Comparison of ENCODE assay signal across 22 cellular contexts in the genomic region with DNA sequence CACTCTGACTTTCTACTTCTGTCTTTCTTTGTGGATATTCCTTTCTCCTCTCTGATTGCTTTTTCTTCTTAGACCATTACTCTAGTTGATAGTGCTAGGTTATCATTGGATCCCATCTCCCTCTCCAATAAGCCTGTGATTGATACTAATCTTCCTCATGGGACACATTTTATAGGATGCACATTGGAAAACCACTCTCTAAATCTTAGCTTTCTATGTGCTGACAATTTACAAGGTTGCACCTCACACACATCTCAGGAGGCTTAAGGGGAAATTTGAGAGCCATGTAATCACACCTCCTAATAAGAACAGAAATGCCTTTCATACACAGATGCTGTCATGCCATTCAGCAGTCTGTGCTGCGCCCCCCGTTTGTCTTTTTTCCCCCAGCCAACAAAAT.
A peak's percentile ranks its signal among the peaks of the same experiment; 100 is the strongest.
DNase-seq lines count a peak whose midpoint lies in the region; TF ChIP-seq lines count a peak whose summit lies in the region.
"Had no signal": no experiment of that assay in that cellular context is flagged by ENCODE, and none has a peak within 500 bp of the region (broad histone marks: within the 10 kb centered on the region; RNA-seq: fewer than 3 reads in every experiment).

No MANE protein-coding gene starts in this region.

- H4K20me1 ChIP-seq in neural cell (ENCODE audit: insufficient read depth): no peaks in the 10 kb centered on the region
- H4K20me1 ChIP-seq: BLaER1 treated with 17β-estradiol and CSF1 and Interleukin-3, amounts not matched to agents 10 nM and 100 nM had no signal

- no peaks in the 10 kb centered on the region for H3K4me1 Mint-ChIP-seq in CD8-positive, alpha-beta memory T cell
- H3K4me1 Mint-ChIP-seq: B cell had no signal

- H3K9me3 Mint-ChIP-seq in CD8-positive, alpha-beta memory T cell: no peaks in the 10 kb centered on the region
- H3K9me3 Mint-ChIP-seq: CD4-positive, alpha-beta T cell; CD8-positive, alpha-beta T cell had no signal

- CTCF ChIA-PET in CD8-positive, alpha-beta memory T cell (lab: Charles Lee): no interaction called here

- no peaks in the 10 kb centered on the region for H3K4me1 ChIP-seq in CD8-positive, alpha-beta memory T cell (ENCODE audit: insufficient read depth, low read length)
- H3K4me1 ChIP-seq: A549 had no signal

- no peaks in the 10 kb centered on the region for H3K36me3 Mint-ChIP-seq in CD8-positive, alpha-beta memory T cell
- H3K36me3 Mint-ChIP-seq: CD8-positive, alpha-beta T cell had no signal

- no peak for TF ChIP-seq CTCF in neural cell (IDR thresholded peaks at IDR 0.05; ENCODE audit: poor library complexity, severe bottlenecking)
- TF ChIP-seq CTCF in GM20000 (IDR thresholded peaks at IDR 0.05; ENCODE audit: extremely low read depth, missing control alignments): no peak

- peak overlapping the region; percentile 36 for H3K4me2 ChIP-seq in neural cell (ENCODE audit: low read length)
- H3K4me2 ChIP-seq: A549; BLaER1 treated with 17β-estradiol and CSF1 and Interleukin-3, amounts not matched to agents 10 nM and 100 nM had no signal

- DNase-seq in NCI-H69 (lab: John Stamatoyannopoulos, UW): peak; percentile 28
- DNase-seq in islet precursor cell: peak; percentile 29
- DNase-seq in CD8-positive, alpha-beta memory T cell: no peak
- DNase-seq in GM20000 (ENCODE audit: low spot score): no peak
- DNase-seq: AML-193; CD4-positive, alpha-beta T cell; CD8-positive, alpha-beta T cell; COR-L47; DMS 273 treated with DMSO at 0.1 percent for 48 hours; DMS153; DMS53; DMS79; DND-41; EL; GDM1 had no signal

- peak overlapping the region; percentile 22 for H3K9ac ChIP-seq in neural cell (ENCODE audit: low read length)
- H3K9ac ChIP-seq: BLaER1 treated with 17β-estradiol and CSF1 and Interleukin-3, amounts not matched to agents 10 nM and 100 nM had no signal

- no peaks in the 10 kb centered on the region for H3K36me3 ChIP-seq in neural cell (ENCODE audit: insufficient read depth, low read length)
- no peaks in the 10 kb centered on the region for H3K36me3 ChIP-seq in CD8-positive, alpha-beta memory T cell (ENCODE audit: insufficient read depth, low read length)
- H3K36me3 ChIP-seq: BLaER1 treated with 17β-estradiol and CSF1 and Interleukin-3, amounts not matched to agents 10 nM and 100 nM had no signal

- H3K9me2 ChIP-seq in neural cell (ENCODE audit: insufficient read depth, low read length): no peaks in the 10 kb centered on the region

- H3K4me3 Mint-ChIP-seq in CD8-positive, alpha-beta memory T cell: no peak overlapping the region
- H3K4me3 Mint-ChIP-seq: B cell; CD4-positive, alpha-beta T cell; CD8-positive, alpha-beta T cell had no signal

- no peaks in the 10 kb centered on the region for H3K9me3 ChIP-seq in neural cell (ENCODE audit: low read length)
- no peaks in the 10 kb centered on the region for H3K9me3 ChIP-seq in CD8-positive, alpha-beta memory T cell (ENCODE audit: low read length)
- H3K9me3 ChIP-seq: A549; BLaER1 treated with 17β-estradiol and CSF1 and Interleukin-3, amounts not matched to agents 10 nM and 100 nM had no signal

- no peaks in the 10 kb centered on the region for H3K79me2 ChIP-seq in neural cell (replicated peaks; ENCODE audit: insufficient read depth, low read length)

- peak overlapping the region; percentile 72 for H3K27ac ChIP-seq in neural cell (ENCODE audit: low read length)
- H3K27ac ChIP-seq in CD8-positive, alpha-beta memory T cell (ENCODE audit: low read depth, low read length): no peak overlapping the region
- H3K27ac ChIP-seq: 22Rv1; A549; BLaER1 treated with 17β-estradiol and CSF1 and Interleukin-3, amounts not matched to agents 10 nM and 100 nM; C4-2B had no signal

- no peak overlapping the region for H3K27ac Mint-ChIP-seq in CD8-positive, alpha-beta memory T cell
- H3K27ac Mint-ChIP-seq: B cell; CD4-positive, alpha-beta T cell; CD8-positive, alpha-beta T cell had no signal

- H3K27me3 Mint-ChIP-seq in CD8-positive, alpha-beta memory T cell: peaks cover 11% of the 10 kb centered on the region in 2 donors
- H3K27me3 Mint-ChIP-seq: B cell had no signal

- H3K27me3 ChIP-seq in neural cell (ENCODE audit: insufficient read depth, low read depth, low read length): no peaks in the 10 kb centered on the region
- no peaks in the 10 kb centered on the region for H3K27me3 ChIP-seq in CD8-positive, alpha-beta memory T cell (ENCODE audit: insufficient read depth, low read length, poor library complexity, severe bottlenecking)
- H3K27me3 ChIP-seq: BLaER1 treated with 17β-estradiol and CSF1 and Interleukin-3, amounts not matched to agents 10 nM and 100 nM had no signal

- TF ChIP-seq RAD21 in neural cell (conservative IDR thresholded peaks at IDR 0.05): no peak

- POLR2A ChIA-PET in CD8-positive, alpha-beta memory T cell (lab: Charles Lee): no interaction called here

- no peak overlapping the region for H2AFZ ChIP-seq in neural cell (ENCODE audit: low read depth, low read length)

- peak overlapping the region; percentile 26 for H3K4me3 ChIP-seq in neural cell (ENCODE audit: low read length)
- H3K4me3 ChIP-seq in CD8-positive, alpha-beta memory T cell (ENCODE audit: low read length): no peak overlapping the region
- H3K4me3 ChIP-seq: A549; BLaER1 treated with 17β-estradiol and CSF1 and Interleukin-3, amounts not matched to agents 10 nM and 100 nM; GM12878 had no signal

- TF ChIP-seq EP300 in neural cell (conservative IDR thresholded peaks at IDR 0.05; ENCODE audit: poor library complexity, severe bottlenecking): peak; percentile 71

- peaks cover 6% of the 10 kb centered on the region for H3F3A ChIP-seq in neural cell (ENCODE audit: insufficient read depth, low read length, poor library complexity, severe bottlenecking)

TF ChIP-seq in neural cell, 6 proteins besides CTCF, POLR2A, EP300 and RAD21:
- TF ChIP-seq, protein P1, sequence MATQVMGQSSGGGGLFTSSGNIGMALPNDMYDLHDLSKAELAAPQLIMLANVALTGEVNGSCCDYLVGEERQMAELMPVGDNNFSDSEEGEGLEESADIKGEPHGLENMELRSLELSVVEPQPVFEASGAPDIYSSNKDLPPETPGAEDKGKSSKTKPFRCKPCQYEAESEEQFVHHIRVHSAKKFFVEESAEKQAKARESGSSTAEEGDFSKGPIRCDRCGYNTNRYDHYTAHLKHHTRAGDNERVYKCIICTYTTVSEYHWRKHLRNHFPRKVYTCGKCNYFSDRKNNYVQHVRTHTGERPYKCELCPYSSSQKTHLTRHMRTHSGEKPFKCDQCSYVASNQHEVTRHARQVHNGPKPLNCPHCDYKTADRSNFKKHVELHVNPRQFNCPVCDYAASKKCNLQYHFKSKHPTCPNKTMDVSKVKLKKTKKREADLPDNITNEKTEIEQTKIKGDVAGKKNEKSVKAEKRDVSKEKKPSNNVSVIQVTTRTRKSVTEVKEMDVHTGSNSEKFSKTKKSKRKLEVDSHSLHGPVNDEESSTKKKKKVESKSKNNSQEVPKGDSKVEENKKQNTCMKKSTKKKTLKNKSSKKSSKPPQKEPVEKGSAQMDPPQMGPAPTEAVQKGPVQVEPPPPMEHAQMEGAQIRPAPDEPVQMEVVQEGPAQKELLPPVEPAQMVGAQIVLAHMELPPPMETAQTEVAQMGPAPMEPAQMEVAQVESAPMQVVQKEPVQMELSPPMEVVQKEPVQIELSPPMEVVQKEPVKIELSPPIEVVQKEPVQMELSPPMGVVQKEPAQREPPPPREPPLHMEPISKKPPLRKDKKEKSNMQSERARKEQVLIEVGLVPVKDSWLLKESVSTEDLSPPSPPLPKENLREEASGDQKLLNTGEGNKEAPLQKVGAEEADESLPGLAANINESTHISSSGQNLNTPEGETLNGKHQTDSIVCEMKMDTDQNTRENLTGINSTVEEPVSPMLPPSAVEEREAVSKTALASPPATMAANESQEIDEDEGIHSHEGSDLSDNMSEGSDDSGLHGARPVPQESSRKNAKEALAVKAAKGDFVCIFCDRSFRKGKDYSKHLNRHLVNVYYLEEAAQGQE (IDR thresholded peaks at IDR 0.05; ENCODE audit: borderline replicate concordance): peak; percentile 75
- TF ChIP-seq SMC3 (conservative IDR thresholded peaks at IDR 0.05; ENCODE audit: poor library complexity) (no peak), POLR2AphosphoS5 (IDR thresholded peaks at IDR 0.05) (peak; percentile 51)
TF ChIP-seq in neural cell: peak in this region for 2.

Comparison
In these comparisons a context has a peak if more than half of its experiments do, and no peak if none do; other contexts are left out.
1. DNase-seq: peak in NCI-H69 (single experiment) and islet precursor cell (single experiment); none in CD8-positive, alpha-beta memory T cell (0 of 5) and GM20000 (single experiment).